29 cellular contexts compared by ENCODE assay signal in genomic region chr14:32898876-32899275, GRCh38. TPM values are rescaled to one million over a fixed set of nuclear protein-coding genes. Genes with fewer than 3 reads are reported as not detected.
"Had no signal": no experiment of that assay in that cellular context is flagged by ENCODE, and none has a peak within 500 bp of the region (broad histone marks: within the 10 kb centered on the region; RNA-seq: fewer than 3 reads in every experiment).

No MANE protein-coding gene starts in this region.

- H3K36me3 ChIP-seq: esophagus squamous epithelium, gastrocnemius medialis, heart left ventricle had no signal

- H3K4me3 ChIP-seq: esophagus squamous epithelium, gastrocnemius medialis, heart left ventricle had no signal

- H3K27me3 ChIP-seq: esophagus squamous epithelium, gastrocnemius medialis, heart left ventricle had no signal

- H3K27ac ChIP-seq: epithelial cell of prostate, esophagus squamous epithelium, gastrocnemius medialis, heart left ventricle had no signal

- H3K9me3 ChIP-seq: esophagus squamous epithelium, gastrocnemius medialis, heart left ventricle had no signal

- DNase-seq: activated CD4-positive, alpha-beta memory T cell treated with anti-CD3 and anti-CD28 coated beads for 36 hours; activated CD4-positive, alpha-beta T cell treated with anti-CD3 and anti-CD28 coated beads for 36 hours; activated CD4-positive, alpha-beta T cell treated with anti-CD3 and anti-CD28 coated beads, Interleukin-2, amount 10 ng/mL, durations not matched to agents 24 days and 14 days; activated CD4-positive, CD25-positive, alpha-beta regulatory T cell; activated CD4-positive, CD25-positive, alpha-beta regulatory T cell treated with anti-CD3 and anti-CD28 coated beads, Interleukin-2, amount 50 U/mL, for 72 hours; activated CD8-positive, alpha-beta memory T cell treated with anti-CD3 and anti-CD28 coated beads, Interleukin-2, amount 10 ng/mL, durations not matched to agents 7 days and 5 days; activated CD8-positive, alpha-beta memory T cell treated with anti-CD3 and anti-CD28 coated beads, Interleukin-2, amount 50 U/mL, for 4 hours; activated CD8-positive, alpha-beta T cell treated with anti-CD3 and anti-CD28 coated beads, Interleukin-2, amount 10 ng/mL, durations not matched to agents 7 days and 5 days; activated gamma-delta T cell; activated naive CD4-positive, alpha-beta T cell treated with anti-CD3 and anti-CD28 coated beads, Interleukin-2, amount 50 U/mL, for 16 hours; activated naive CD4-positive, alpha-beta T cell treated with Interleukin-2 at 50 U/mL for 16 hours; activated T-cell treated with anti-CD3 and anti-CD28 coated beads, Interleukin-2, amount 50 U/mL, for 1 hour; activated T-cell treated with anti-CD3 and anti-CD28 coated beads, Interleukin-2, amount 50 U/mL, for 48 hours; amniotic stem cell; anterior cingulate cortex; caudate nucleus; cortex of kidney; dermis blood vessel endothelial cell; effector CD4-positive, alpha-beta T cell; esophagus squamous epithelium; foreskin fibroblast; gastrocnemius medialis; glutamatergic neuron; heart left ventricle; hypothalamus; T-helper 17 cell had no signal

RNA-seq across cellular contexts. Expression of gene NPAS3, which starts 39.8 kb away (rescaled TPM):
- total RNA-seq: activated CD4-positive, alpha-beta memory T cell treated with anti-CD3 and anti-CD28 coated beads for 36 hours; activated CD4-positive, alpha-beta T cell treated with anti-CD3 and anti-CD28 coated beads for 36 hours; activated CD4-positive, alpha-beta T cell treated with anti-CD3 and anti-CD28 coated beads, Interleukin-2, amount 10 ng/mL, durations not matched to agents 24 days and 14 days; activated CD8-positive, alpha-beta memory T cell treated with anti-CD3 and anti-CD28 coated beads for 36 hours; activated CD8-positive, alpha-beta memory T cell treated with anti-CD3 and anti-CD28 coated beads, Interleukin-2, amount 10 ng/mL, durations not matched to agents 7 days and 5 days; activated CD8-positive, alpha-beta T cell treated with anti-CD3 and anti-CD28 coated beads, Interleukin-2, amount 10 ng/mL, durations not matched to agents 7 days and 5 days; activated T-helper 1 cell treated with anti-CD3 and anti-CD28 coated beads, Interleukin-12 subunit alpha, Interleukin-12 subunit beta, Interleukin-2, Interleukin-4 antibody, amounts not matched to agents 30 ng/mL and 10 ng/mL and 1 ng/mL, durations not matched to agents 14 hours and 24 hours and 36 hours; dermis blood vessel endothelial cell; T-helper 17 cell had no signal
